ENCODE assay signal across 11 cellular contexts in genomic region chr3:181710581-181711255, GRCh38. TPM values are rescaled to one million over a fixed set of nuclear protein-coding genes. Genes with fewer than 3 reads are reported as not detected.
DNase-seq lines count a peak whose midpoint lies in the region; ATAC-seq and TF ChIP-seq lines count a peak whose summit lies in the region.
"Had no signal": no experiment of that assay in that cellular context is flagged by ENCODE, and none has a peak within 500 bp of the region (broad histone marks: within the 10 kb centered on the region; RNA-seq: fewer than 3 reads in every experiment).

No MANE protein-coding gene starts in this region.

- H3K36me3 Mint-ChIP-seq in activated CD8-positive, alpha-beta T cell treated with anti-CD3 and anti-CD28 coated beads for 36 hours (ENCODE audit: low read depth) = peaks cover 1% of the 10 kb centered on the region

- CTCF ChIA-PET in activated CD8-positive, alpha-beta T cell treated with anti-CD3 and anti-CD28 coated beads for 36 hours (lab: Charles Lee) = interaction anchor here (1.0 kb wide), 1 partner anchor 973 kb away, joined by 3 read pairs; no protein-coding TSS in a partner anchor

- no peak for TF ChIP-seq CTCF in activated CD8-positive, alpha-beta T cell treated with anti-CD3 and anti-CD28 coated beads for 36 hours (IDR thresholded peaks at IDR 0.05)

- POLR2A ChIA-PET in activated CD8-positive, alpha-beta T cell treated with anti-CD3 and anti-CD28 coated beads for 36 hours (lab: Charles Lee) = no interaction called here

- no peak overlapping the region for H3K27ac Mint-ChIP-seq in stimulated activated naive CD8-positive, alpha-beta T cell treated with anti-CD3 and anti-CD28 coated beads, Interleukin-15, amount 100 ng/mL, for 72 hours
- H3K27ac Mint-ChIP-seq in activated CD8-positive, alpha-beta T cell treated with anti-CD3 and anti-CD28 coated beads for 36 hours = no peak overlapping the region
- H3K27ac Mint-ChIP-seq: activated T-helper 17 cell treated with anti-CD3 and anti-CD28 coated beads, Interleukin-2, amount 50 U/mL, for 72 hours; T-helper 1 cell treated with Interleukin-12 subunit alpha and Interleukin-12 subunit beta and Interleukin-4 antibody, amounts not matched to agents 30 μg/mL and 1 μg/mL, for 36 hours had no signal

- H3K4me3 Mint-ChIP-seq in stimulated activated naive CD8-positive, alpha-beta T cell treated with anti-CD3 and anti-CD28 coated beads, Interleukin-15, amount 100 ng/mL, for 72 hours = no peak overlapping the region
- no peak overlapping the region for H3K4me3 Mint-ChIP-seq in activated CD8-positive, alpha-beta T cell treated with anti-CD3 and anti-CD28 coated beads for 36 hours
- H3K4me3 Mint-ChIP-seq: T-helper 1 cell treated with Interleukin-12 subunit alpha and Interleukin-12 subunit beta and Interleukin-4 antibody, amounts not matched to agents 30 μg/mL and 1 μg/mL, for 36 hours had no signal

- ATAC-seq in stimulated activated naive CD8-positive, alpha-beta T cell treated with anti-CD3 and anti-CD28 coated beads, Interleukin-15, amount 100 ng/mL, for 72 hours = peak; percentile 45
- ATAC-seq in stimulated activated naive CD8-positive, alpha-beta T cell treated with anti-CD3 and anti-CD28 coated beads, Interleukin-15, Interleukin-2, amounts not matched to agents 100 U/mL and 50 U/mL, for 24 hours = no peak
- no peak for ATAC-seq in HG02973 (IDR thresholded peaks at IDR 0.05; ENCODE audit: unreplicated experiment)
- no peak for ATAC-seq in activated CD8-positive, alpha-beta T cell treated with anti-CD3 and anti-CD28 coated beads for 36 hours
- ATAC-seq: activated T-helper 17 cell treated with anti-CD3 and anti-CD28 coated beads, Interleukin-2, amount 50 U/mL, for 72 hours had no signal

- peaks cover 0 to 8% of the 10 kb centered on the region in 2 donors for H3K9me3 Mint-ChIP-seq in stimulated activated naive CD8-positive, alpha-beta T cell treated with anti-CD3 and anti-CD28 coated beads, Interleukin-15, amount 100 ng/mL, for 72 hours
- H3K9me3 Mint-ChIP-seq in activated CD8-positive, alpha-beta T cell treated with anti-CD3 and anti-CD28 coated beads for 36 hours = peaks cover 4% of the 10 kb centered on the region
- H3K9me3 Mint-ChIP-seq: activated T-helper 17 cell treated with anti-CD3 and anti-CD28 coated beads, Interleukin-2, amount 50 U/mL, for 72 hours; T-helper 1 cell treated with Interleukin-12 subunit alpha and Interleukin-12 subunit beta and Interleukin-4 antibody, amounts not matched to agents 30 μg/mL and 1 μg/mL, for 36 hours had no signal

- peaks cover 21% of the 10 kb centered on the region for H3K27me3 Mint-ChIP-seq in stimulated activated naive CD8-positive, alpha-beta T cell treated with anti-CD3 and anti-CD28 coated beads, Interleukin-15, amount 100 ng/mL, for 72 hours
- peaks cover 46% of the 10 kb centered on the region for H3K27me3 Mint-ChIP-seq in activated CD8-positive, alpha-beta T cell treated with anti-CD3 and anti-CD28 coated beads for 36 hours

- peaks cover 14% of the 10 kb centered on the region for H3K4me1 Mint-ChIP-seq in stimulated activated naive CD8-positive, alpha-beta T cell treated with anti-CD3 and anti-CD28 coated beads, Interleukin-15, amount 100 ng/mL, for 72 hours
- H3K4me1 Mint-ChIP-seq in activated CD8-positive, alpha-beta T cell treated with anti-CD3 and anti-CD28 coated beads for 36 hours (ENCODE audit: low read depth) = peaks cover 5% of the 10 kb centered on the region

- DNase-seq in stimulated activated naive CD8-positive, alpha-beta T cell treated with anti-CD3 and anti-CD28 coated beads, Interleukin-15, amount 100 ng/mL, for 72 hours = no peak
- no peak for DNase-seq in stimulated activated naive CD8-positive, alpha-beta T cell treated with anti-CD3 and anti-CD28 coated beads, Interleukin-15, Interleukin-2, amounts not matched to agents 100 U/mL and 50 U/mL, for 24 hours
- DNase-seq in SW480 (ENCODE audit: low spot score) (peak; percentile 15), iPS-NIHi11 (ENCODE audit: low spot score) (peak; percentile 53), HuH-7.5 (ENCODE audit: low spot score) (no peak), mucosa of gallbladder (ENCODE audit: low spot score) (no peak)
- DNase-seq in activated CD8-positive, alpha-beta T cell treated with anti-CD3 and anti-CD28 coated beads for 36 hours = no peak
- DNase-seq: stimulated activated CD4-positive, alpha-beta T cell treated with anti-CD3 and anti-CD28 coated beads, Interleukin-2, amount 100 ng/mL, for 24 hours had no signal

- intact Hi-C loops in activated CD8-positive, alpha-beta T cell treated with anti-CD3 and anti-CD28 coated beads for 36 hours (cut with micrococcal nuclease) = no loop called here

RNA-seq across cellular contexts. Expression of gene SOX2, which starts 1.0 kb away (rescaled TPM):
- 0.55 TPM for total RNA-seq in mucosa of gallbladder
- not detected for total RNA-seq in activated CD8-positive, alpha-beta T cell treated with anti-CD3 and anti-CD28 coated beads for 36 hours

Comparison
In these comparisons a context has a peak if more than half of its experiments do, and no peak if none do; other contexts are left out.
1. DNase-seq: peak in SW480 (single experiment) and iPS-NIHi11 (single experiment); none in stimulated activated naive CD8-positive, alpha-beta T cell treated with anti-CD3 and anti-CD28 coated beads, Interleukin-15, amount 100 ng/mL, for 72 hours (0 of 2), stimulated activated naive CD8-positive, alpha-beta T cell treated with anti-CD3 and anti-CD28 coated beads, Interleukin-15, Interleukin-2, amounts not matched to agents 100 U/mL and 50 U/mL, for 24 hours (single experiment), HuH-7.5 (single experiment), mucosa of gallbladder (single experiment) and activated CD8-positive, alpha-beta T cell treated with anti-CD3 and anti-CD28 coated beads for 36 hours (single experiment).